8 cellular contexts compared by ENCODE assay signal in genomic region chr14:105999361-106000028, GRCh38.
DNase-seq lines count a peak whose midpoint lies in the region; TF ChIP-seq lines count a peak whose summit lies in the region.

No MANE protein-coding gene starts in this region.

- CTCF ChIA-PET in GM10248 (lab: Yijun Ruan, JAX), result interaction anchor here (0.6 to 1.0 kb wide), 12 partner anchors 11 to 185 kb away, joined by 3 to 10 read pairs (median 4); no protein-coding TSS in a partner anchor

- TF ChIP-seq CTCF in GM10248 (IDR thresholded peaks at IDR 0.05; ENCODE audit: control extremely low read depth, extremely low read depth, low read depth, missing control alignments), result peak; percentile 84

- POLR2A ChIA-PET in GM10248 (lab: Yijun Ruan, JAX), result no interaction called here

- peak; percentile 68 for DNase-seq in GM10248 (ENCODE audit: extremely low spot score)
- DNase-seq in GOT3 (lab: John Stamatoyannopoulos, UW), result peak; percentile 14
- peak; percentile 57 to 75 for DNase-seq in NCI-H1930 (lab: John Stamatoyannopoulos, UW)
- DNase-seq in activated T-cell treated with anti-CD3 and anti-CD28 coated beads for 24 hours (ENCODE audit: low read depth), result peak; percentile 45
- DNase-seq in germinal center (ENCODE audit: low spot score), result peak; percentile 42
- DNase-seq in stimulated activated CD4-positive, alpha-beta T cell treated with anti-CD3 and anti-CD28 coated beads, Interleukin-1b, Interleukin-23, amount 100 ng/mL, for 48 hours, result peak; percentile 91
- no peak for DNase-seq in SKM-1 (lab: John Stamatoyannopoulos, UW; ENCODE audit: unreplicated experiment)
- no peak for DNase-seq in NCI-H226

Comparison
In these comparisons a context has a peak if more than half of its experiments do, and no peak if none do; other contexts are left out.
1. DNase-seq: peak in GM10248 (single experiment), GOT3 (single experiment), NCI-H1930 (2 of 2), activated T-cell treated with anti-CD3 and anti-CD28 coated beads for 24 hours (single experiment), germinal center (single experiment) and stimulated activated CD4-positive, alpha-beta T cell treated with anti-CD3 and anti-CD28 coated beads, Interleukin-1b, Interleukin-23, amount 100 ng/mL, for 48 hours (single experiment); none in SKM-1 (single experiment) and NCI-H226 (single experiment).